25 cellular contexts compared by ENCODE assay signal in genomic region chr4:3768842-3769641, GRCh38. TPM values are rescaled to one million over a fixed set of nuclear protein-coding genes. Genes with fewer than 3 reads are reported as not detected.
"Had no signal": no experiment of that assay in that cellular context is flagged by ENCODE, and none has a peak within 500 bp of the region (broad histone marks: within the 10 kb centered on the region; RNA-seq: fewer than 3 reads in every experiment).

No MANE protein-coding gene starts in this region.

- H3K27ac Mint-ChIP-seq: activated naive CD4-positive, alpha-beta T cell treated with anti-CD3 and anti-CD28 coated beads, Interleukin-2, amount 50 U/mL, for 72 hours; activated T-cell treated with anti-CD3 and anti-CD28 coated beads, Interleukin-2, amount 50 U/mL, for 72 hours; stimulated activated naive CD8-positive, alpha-beta T cell treated with anti-CD3 and anti-CD28 coated beads, Interleukin-15, amount 100 ng/mL, for 72 hours had no signal

- ATAC-seq: activated naive CD4-positive, alpha-beta T cell treated with anti-CD3 and anti-CD28 coated beads, Interleukin-2, amount 50 U/mL, for 72 hours; activated T-cell treated with anti-CD3 and anti-CD28 coated beads, Interleukin-2, amount 50 U/mL, for 72 hours; body of pancreas; left lung; psoas muscle; right cardiac atrium; stimulated activated naive CD8-positive, alpha-beta T cell treated with anti-CD3 and anti-CD28 coated beads, Interleukin-15, amount 100 ng/mL, for 72 hours had no signal

- DNase-seq: activated CD4-positive, alpha-beta T cell treated with anti-CD3 and anti-CD28 coated beads, Interleukin-2, amount 50 U/mL, for 4 hours; activated gamma-delta T cell; activated T-cell treated with anti-CD3 and anti-CD28 coated beads, Interleukin-2, amount 50 U/mL, for 72 hours; body of pancreas; central memory CD4-positive, alpha-beta T cell; erythroblast; hypothalamus; left lung; midbrain; ovary; small intestine; stimulated activated CD4-positive, alpha-beta T cell treated with anti-CD3 and anti-CD28 coated beads, Interleukin-4, amount 100 ng/mL, for 1 hour; stimulated activated naive CD8-positive, alpha-beta T cell treated with anti-CD3 and anti-CD28 coated beads, Interleukin-15, amount 100 ng/mL, for 72 hours; SW 1271; T-helper 2 cell; upper lobe of left lung; WERI-Rb-1 had no signal

- H3K4me3 ChIP-seq: body of pancreas, left lung, ovary, psoas muscle, upper lobe of left lung had no signal

- H3K9me3 Mint-ChIP-seq: activated naive CD4-positive, alpha-beta T cell treated with anti-CD3 and anti-CD28 coated beads, Interleukin-2, amount 50 U/mL, for 72 hours; activated T-cell treated with anti-CD3 and anti-CD28 coated beads, Interleukin-2, amount 50 U/mL, for 72 hours; stimulated activated naive CD8-positive, alpha-beta T cell treated with anti-CD3 and anti-CD28 coated beads, Interleukin-15, amount 100 ng/mL, for 72 hours had no signal

- H3K4me3 Mint-ChIP-seq: stimulated activated naive CD8-positive, alpha-beta T cell treated with anti-CD3 and anti-CD28 coated beads, Interleukin-15, amount 100 ng/mL, for 72 hours had no signal

- FAIRE-seq: colon, frontal cortex, keratinocyte, small intestine had no signal

- H3K27me3 ChIP-seq: body of pancreas, ovary had no signal

- H3K9me3 ChIP-seq: body of pancreas, left lung, ovary, psoas muscle, suprapubic skin, upper lobe of left lung had no signal

- H3K4me1 ChIP-seq: psoas muscle had no signal

- H3K36me3 ChIP-seq: left lung, ovary, suprapubic skin, upper lobe of left lung, WERI-Rb-1 had no signal

- H3K27ac ChIP-seq: body of pancreas, left lung, ovary, psoas muscle, suprapubic skin, upper lobe of left lung, WERI-Rb-1 had no signal

RNA-seq across cellular contexts. Expression of gene ADRA2C, which starts 2.9 kb away (rescaled TPM):
- total RNA-seq: activated CD8-positive, alpha-beta memory T cell treated with anti-CD3 and anti-CD28 coated beads for 36 hours; activated T-cell treated with anti-CD3 and anti-CD28 coated beads, Interleukin-2, amount 50 U/mL, for 72 hours had no signal
